Comparison of ENCODE assay signal across 1 cellular context in genomic region chr15:36598529-36599177, GRCh38.
TF ChIP-seq lines count a peak whose summit lies in the region.

No MANE protein-coding gene starts in this region.

TF ChIP-seq in SK-N-SH treated with all-trans-retinoic acid at 6 μM for 48 hours, 23 proteins besides CTCF, POLR2A, EP300 and RAD21 (continued from another document):
- TF ChIP-seq PATZ1 (CRISPR knock-in tag; IDR thresholded peaks at IDR 0.05; ENCODE audit: borderline replicate concordance) (no peak), TSHZ2 (CRISPR knock-in tag; IDR thresholded peaks at IDR 0.05) (no peak), ESRRG (CRISPR knock-in tag; IDR thresholded peaks at IDR 0.05) (no peak), ZNF565 (CRISPR knock-in tag; conservative IDR thresholded peaks at IDR 0.05; ENCODE audit: low read depth) (no peak), ZNF70 (CRISPR knock-in tag; IDR thresholded peaks at IDR 0.05) (no peak), BACH2 (CRISPR knock-in tag; IDR thresholded peaks at IDR 0.05; ENCODE audit: borderline replicate concordance) (no peak)
TF ChIP-seq in SK-N-SH treated with all-trans-retinoic acid at 6 μM for 48 hours: peak in this region for 0.
